8 cellular contexts compared by ENCODE assay signal in the genomic region with DNA sequence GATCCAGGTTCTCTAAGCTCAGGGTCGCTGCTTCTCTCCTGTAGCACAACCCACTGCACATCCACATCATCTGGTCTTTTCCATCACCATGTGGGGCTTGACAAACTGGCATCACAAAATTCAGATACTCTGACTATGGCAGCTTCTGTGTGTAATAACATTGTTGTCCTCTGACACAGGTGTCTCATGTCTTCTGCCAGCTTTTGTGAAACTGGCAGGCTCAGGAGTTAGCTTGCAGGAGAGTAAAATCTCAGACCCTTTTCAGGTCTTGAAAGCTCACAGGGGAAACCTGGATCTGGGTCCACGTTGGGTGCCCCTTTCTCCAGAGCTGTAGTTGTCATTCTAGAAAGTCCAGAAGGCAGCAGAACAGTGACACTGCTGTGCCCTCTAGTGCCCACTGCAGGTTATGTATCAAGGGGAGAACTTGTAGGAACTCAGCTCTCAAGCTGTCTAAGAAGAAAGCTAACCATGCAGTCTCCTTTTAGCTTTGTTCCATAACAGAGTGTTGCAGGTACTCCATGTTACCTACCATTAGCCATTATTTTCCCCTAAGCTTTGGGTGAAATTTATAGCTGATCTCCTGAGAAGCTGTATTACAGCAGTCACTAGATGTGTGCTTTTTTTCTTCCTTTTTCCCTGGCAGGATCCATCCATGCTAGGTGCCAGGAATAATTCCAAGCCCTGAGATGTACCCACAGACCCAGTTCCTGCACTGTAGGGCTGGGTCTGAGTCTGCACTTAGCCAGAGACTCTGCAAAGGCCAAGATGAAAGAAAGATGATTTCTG.
A peak's percentile ranks its signal among the peaks of the same experiment; 100 is the strongest.
DNase-seq lines count a peak whose midpoint lies in the region; ATAC-seq, FAIRE-seq and TF ChIP-seq lines count a peak whose summit lies in the region.

No MANE protein-coding gene starts in this region.

- no peak overlapping the region for H3K9ac ChIP-seq in DND-41 (ENCODE audit: low read depth, low read length)

- no peaks in the 10 kb centered on the region for H3K79me2 ChIP-seq in DND-41 (ENCODE audit: insufficient read depth, low read length)

- DNase-seq in DND-41 (peak; percentile 51), RCC 7860 (ENCODE audit: low spot score) (peak; percentile 49), iPS DF 4.7 (ENCODE audit: extremely low read depth, low spot score) (peak; percentile 36), NCI-H1048 (lab: John Stamatoyannopoulos, UW) (no peak), GOT3 (lab: John Stamatoyannopoulos, UW) (no peak)
- DNase-seq in naive thymus-derived CD4-positive, alpha-beta T cell, result no peak

- 0 out of 2 replicates have a peak overlapping the region, but pooled peaks have one; percentile 3 for H2AFZ ChIP-seq in DND-41 (ENCODE audit: low read depth, low read length)

- POLR2A ChIA-PET in naive thymus-derived CD4-positive, alpha-beta T cell (lab: Charles Lee), result no interaction called here

- H3K27ac ChIP-seq in DND-41 (ENCODE audit: low read length), result no peak overlapping the region
- no peak overlapping the region for H3K27ac ChIP-seq in naive thymus-derived CD4-positive, alpha-beta T cell (ENCODE audit: low read depth, low read length)

- intact Hi-C loops in naive thymus-derived CD4-positive, alpha-beta T cell (cut with micrococcal nuclease), result no loop called here

- peaks cover 0 to 2% (median 0%) of the 10 kb centered on the region in 7 donors for H3K4me1 Mint-ChIP-seq in naive thymus-derived CD4-positive, alpha-beta T cell

- no peaks in the 10 kb centered on the region for H3K9me3 ChIP-seq in DND-41 (ENCODE audit: insufficient read depth, low read length, severe bottlenecking)
- peaks cover 0 to 42% (median 0%) of the 10 kb centered on the region in 3 experiments for H3K9me3 ChIP-seq in naive thymus-derived CD4-positive, alpha-beta T cell (ENCODE audit: control insufficient read depth in 2 of 3, low read length in 3 of 3)

- H3K9me3 Mint-ChIP-seq in naive thymus-derived CD4-positive, alpha-beta T cell, result peaks cover 14 to 77% (median 28%) of the 10 kb centered on the region in 11 donors

- no peak overlapping the region for H3K27ac Mint-ChIP-seq in naive thymus-derived CD4-positive, alpha-beta T cell

- peak; percentile 80 for TF ChIP-seq CTCF in DND-41 (IDR thresholded peaks at IDR 0.05; ENCODE audit: borderline replicate concordance, extremely low read depth, low read length, poor library complexity, severe bottlenecking)

- no peaks in the 10 kb centered on the region for H4K20me1 ChIP-seq in DND-41 (ENCODE audit: insufficient read depth, low read length)

- ATAC-seq in DND-41 (ENCODE audit: insufficient read depth, low read depth), result peak; percentile 89
- peak; percentile 73 for ATAC-seq in HG02642 (IDR thresholded peaks at IDR 0.05; ENCODE audit: poor library complexity, unreplicated experiment)
- ATAC-seq in naive thymus-derived CD4-positive, alpha-beta T cell, result no peak
- ATAC-seq in HG02840 (IDR thresholded peaks at IDR 0.05; ENCODE audit: low FRiP score, unreplicated experiment), result no peak

- no peaks in the 10 kb centered on the region for H3K27me3 Mint-ChIP-seq in naive thymus-derived CD4-positive, alpha-beta T cell

- peaks cover 0 to 19% (median 17%) of the 10 kb centered on the region in 5 donors for H3K36me3 Mint-ChIP-seq in naive thymus-derived CD4-positive, alpha-beta T cell

- CTCF ChIA-PET in naive thymus-derived CD4-positive, alpha-beta T cell (lab: Charles Lee), result no interaction called here

- H3K36me3 ChIP-seq in DND-41 (ENCODE audit: insufficient read depth, low read length), result no peaks in the 10 kb centered on the region
- H3K36me3 ChIP-seq in naive thymus-derived CD4-positive, alpha-beta T cell (ENCODE audit: control insufficient read depth in 2 of 3, insufficient read depth in 3 of 3, low read length in 3 of 3), result no peaks in the 10 kb centered on the region

- FAIRE-seq in RCC 7860 (lab: Jason Lieb, UNC), result no peak

- H3K4me1 ChIP-seq in DND-41 (ENCODE audit: insufficient read depth, low read length), result no peaks in the 10 kb centered on the region
- no peaks in the 10 kb centered on the region for H3K4me1 ChIP-seq in naive thymus-derived CD4-positive, alpha-beta T cell (ENCODE audit: control insufficient read depth in 2 of 2, insufficient read depth in 2 of 2, low read length in 2 of 2)

- no peaks in the 10 kb centered on the region for H3K27me3 ChIP-seq in DND-41 (ENCODE audit: insufficient read depth, low read length, poor library complexity)
- H3K27me3 ChIP-seq in naive thymus-derived CD4-positive, alpha-beta T cell (ENCODE audit: control insufficient read depth in 2 of 2, insufficient read depth in 2 of 2, low read length in 2 of 2), result no peaks in the 10 kb centered on the region

- no peak overlapping the region for H3K4me3 Mint-ChIP-seq in naive thymus-derived CD4-positive, alpha-beta T cell

- H3K4me2 ChIP-seq in DND-41 (ENCODE audit: insufficient read depth, low read length), result no peak overlapping the region

- H3K4me3 ChIP-seq in DND-41 (ENCODE audit: low read depth in 1 of 2, low read length in 2 of 2), result no peak overlapping the region
- no peak overlapping the region for H3K4me3 ChIP-seq in naive thymus-derived CD4-positive, alpha-beta T cell (ENCODE audit: low read length)

Comparison
In these comparisons a context has a peak if more than half of its experiments do, and no peak if none do; other contexts are left out.
1. ATAC-seq: peak in DND-41 (single experiment) and HG02642 (single experiment); none in naive thymus-derived CD4-positive, alpha-beta T cell (single experiment) and HG02840 (single experiment).
2. DNase-seq: peak in DND-41 (single experiment), RCC 7860 (single experiment) and iPS DF 4.7 (single experiment); none in naive thymus-derived CD4-positive, alpha-beta T cell (0 of 9), NCI-H1048 (single experiment) and GOT3 (single experiment).